In genomic region chr3:100048248-100048647, GRCh38 we compare ENCODE assay signal across 13 cellular contexts.
DNase-seq lines count a peak whose midpoint lies in the region; ATAC-seq, FAIRE-seq and TF ChIP-seq lines count a peak whose summit lies in the region.
"Had no signal": no experiment of that assay in that cellular context is flagged by ENCODE, and none has a peak within 500 bp of the region (broad histone marks: within the 10 kb centered on the region; RNA-seq: fewer than 3 reads in every experiment).

No MANE protein-coding gene starts in this region.

- H3K27ac Mint-ChIP-seq in CD14-positive monocyte (peak overlapping the region; percentile 90 to 97 (median 93)), endodermal cell (no peak overlapping the region)
- H3K27ac Mint-ChIP-seq: activated naive CD4-positive, alpha-beta T cell treated with anti-CD3 and anti-CD28 coated beads, Interleukin-2, amount 10 ng/mL, durations not matched to agents 7 days and 5 days had no signal

- H3K4me1 Mint-ChIP-seq in CD14-positive monocyte (peaks cover 50% of the 10 kb centered on the region), endodermal cell (peaks cover 2% of the 10 kb centered on the region)

- TF ChIP-seq CTCF in CD14-positive monocyte (IDR thresholded peaks at IDR 0.05) (no peak), MM.1S (IDR thresholded peaks at IDR 0.05; ENCODE audit: low read length) (no peak), endodermal cell (conservative IDR thresholded peaks at IDR 0.05) (no peak), pancreas (IDR thresholded peaks at IDR 0.05) (no peak)

- no peaks in the 10 kb centered on the region for H3K36me3 ChIP-seq in MM.1S (replicated peaks; ENCODE audit: insufficient read depth, low read length)
- H3K36me3 ChIP-seq in endodermal cell (ENCODE audit: control insufficient read depth, insufficient read depth, low read length): no peaks in the 10 kb centered on the region
- no peaks in the 10 kb centered on the region for H3K36me3 ChIP-seq in pancreas

- H3K4me3 Mint-ChIP-seq in CD14-positive monocyte (peak overlapping the region; percentile 75 to 90), endodermal cell (no peak overlapping the region)
- H3K4me3 Mint-ChIP-seq: activated naive CD4-positive, alpha-beta T cell treated with anti-CD3 and anti-CD28 coated beads, Interleukin-2, amount 10 ng/mL, durations not matched to agents 7 days and 5 days had no signal

- no peak for ATAC-seq in pancreas
- no peak for ATAC-seq in HG03135 (IDR thresholded peaks at IDR 0.05; ENCODE audit: unreplicated experiment)
- no peak for ATAC-seq in GM18861 (IDR thresholded peaks at IDR 0.05; ENCODE audit: unreplicated experiment)
- no peak for ATAC-seq in HG02938 (IDR thresholded peaks at IDR 0.05; ENCODE audit: unreplicated experiment)

- FAIRE-seq in pancreas (lab: Jason Lieb, UNC): no peak

- WGBS in endodermal cell (ENCODE audit: insufficient coverage in 1 of 2, insufficient read length in 1 of 2), 2 experiments: 88% methylated on average over 3 of the region's 3 CpGs; no CpG with 5 or more reads in 1 of the 2 experiments
- 92% methylated on average over 3 of the region's 3 CpGs for WGBS in pancreas, 2 donors

- H3K4me3 ChIP-seq in MM.1S (ENCODE audit: low read length): peak overlapping the region; percentile 42; the same call in 1 of the 2 replicates
- no peak overlapping the region for H3K4me3 ChIP-seq in endodermal cell (ENCODE audit: low read length)
- H3K4me3 ChIP-seq in pancreas: no peak overlapping the region

- H3F3A ChIP-seq in MM.1S (ENCODE audit: insufficient read depth, low read length): peaks cover 12% of the 10 kb centered on the region; the same call in 1 of the 2 replicates

- intact Hi-C loops in CD14-positive monocyte (cut with micrococcal nuclease): loop anchor here in 1 of 2 donors (10.0 kb wide), 1 partner anchor 153 kb away; no protein-coding TSS in a partner anchor
- intact Hi-C loops in pancreas (cut with DNase I): no loop called here

- H3K9me3 Mint-ChIP-seq in CD14-positive monocyte (no peaks in the 10 kb centered on the region), endodermal cell (no peaks in the 10 kb centered on the region)
- H3K9me3 Mint-ChIP-seq: activated naive CD4-positive, alpha-beta T cell treated with anti-CD3 and anti-CD28 coated beads, Interleukin-2, amount 10 ng/mL, durations not matched to agents 7 days and 5 days; stimulated activated naive CD8-positive, alpha-beta T cell treated with anti-CD3 and anti-CD28 coated beads, Interleukin-15, Interleukin-2, amounts not matched to agents 100 ng/mL and 50 ng/mL, for 24 hours had no signal

- H3K4me1 ChIP-seq in MM.1S (ENCODE audit: low read length) (peaks cover 36% of the 10 kb centered on the region), endodermal cell (ENCODE audit: control insufficient read depth, insufficient read depth, low read length) (no peaks in the 10 kb centered on the region), pancreas (peaks cover 0 to 11% (median 10%) of the 10 kb centered on the region in 3 donors)

- H3K9me2 ChIP-seq in MM.1S (replicated peaks; ENCODE audit: insufficient read depth, low read length): no peaks in the 10 kb centered on the region

- no peaks in the 10 kb centered on the region for H4K20me1 ChIP-seq in MM.1S (ENCODE audit: insufficient read depth, low read length)

- peak overlapping the region; percentile 89 for H3K4me2 ChIP-seq in MM.1S (ENCODE audit: low read depth, low read length)

- H3K9ac ChIP-seq in MM.1S (ENCODE audit: low read length): no peak overlapping the region
- no peak overlapping the region for H3K9ac ChIP-seq in endodermal cell (ENCODE audit: extremely low read depth, low read length, poor library complexity, severe bottlenecking)

- H3K27me3 Mint-ChIP-seq in CD14-positive monocyte (ENCODE audit: low read depth in 3 of 3): no peaks in the 10 kb centered on the region
- no peaks in the 10 kb centered on the region for H3K27me3 Mint-ChIP-seq in endodermal cell (ENCODE audit: insufficient read depth)
- H3K27me3 Mint-ChIP-seq: activated naive CD4-positive, alpha-beta T cell treated with anti-CD3 and anti-CD28 coated beads, Interleukin-2, amount 10 ng/mL, durations not matched to agents 7 days and 5 days; naive thymus-derived CD8-positive, alpha-beta T cell; stimulated activated naive CD8-positive, alpha-beta T cell treated with anti-CD3 and anti-CD28 coated beads, Interleukin-15, Interleukin-2, amounts not matched to agents 100 ng/mL and 50 ng/mL, for 24 hours had no signal

- DNase-seq in CD14-positive monocyte (ENCODE audit: low spot score): no peak
- DNase-seq in MM.1S: no peak
- no peak for DNase-seq in endodermal cell
- no peak for DNase-seq in pancreas
- no peak for DNase-seq in activated CD4-positive, alpha-beta T cell treated with anti-CD3 and anti-CD28 coated beads, Interleukin-2, amount 50 U/mL, for 4 hours
- DNase-seq: activated naive CD4-positive, alpha-beta T cell treated with anti-CD3 and anti-CD28 coated beads, Interleukin-2, amount 10 ng/mL, durations not matched to agents 7 days and 5 days; H7; naive thymus-derived CD8-positive, alpha-beta T cell; NCI-H446 had no signal

- H3K36me3 Mint-ChIP-seq in CD14-positive monocyte: no peaks in the 10 kb centered on the region
- no peaks in the 10 kb centered on the region for H3K36me3 Mint-ChIP-seq in endodermal cell (ENCODE audit: low read depth)
- H3K36me3 Mint-ChIP-seq: activated naive CD4-positive, alpha-beta T cell treated with anti-CD3 and anti-CD28 coated beads, Interleukin-2, amount 10 ng/mL, durations not matched to agents 7 days and 5 days; naive thymus-derived CD8-positive, alpha-beta T cell had no signal

- H3K9me3 ChIP-seq in MM.1S (replicated peaks; ENCODE audit: insufficient read depth, low read length): no peaks in the 10 kb centered on the region
- no peaks in the 10 kb centered on the region for H3K9me3 ChIP-seq in endodermal cell (ENCODE audit: control insufficient read depth, low read length)
- H3K9me3 ChIP-seq in pancreas: no peaks in the 10 kb centered on the region

- peaks cover 3% of the 10 kb centered on the region; the same call in 1 of the 2 replicates for H3K27me3 ChIP-seq in MM.1S (replicated peaks; ENCODE audit: insufficient read depth, low read length)
- H3K27me3 ChIP-seq in endodermal cell (ENCODE audit: control insufficient read depth, insufficient read depth, low read length, poor library complexity, severe bottlenecking): no peaks in the 10 kb centered on the region
- H3K27me3 ChIP-seq in pancreas: no peaks in the 10 kb centered on the region

- H3K79me2 ChIP-seq in MM.1S (ENCODE audit: low read length): no peaks in the 10 kb centered on the region

- H3K27ac ChIP-seq in MM.1S (ENCODE audit: low read length): peak overlapping the region; percentile 66; the same call in 1 of the 2 replicates
- H3K27ac ChIP-seq in endodermal cell (ENCODE audit: low read depth, low read length): peak overlapping the region; percentile 56
- H3K27ac ChIP-seq in pancreas: peak overlapping the region; percentile 2 to 77 (median 52)

- H2AFZ ChIP-seq in MM.1S (ENCODE audit: low read length): no peak overlapping the region
